2 cellular contexts compared by ENCODE assay signal in the genomic region with DNA sequence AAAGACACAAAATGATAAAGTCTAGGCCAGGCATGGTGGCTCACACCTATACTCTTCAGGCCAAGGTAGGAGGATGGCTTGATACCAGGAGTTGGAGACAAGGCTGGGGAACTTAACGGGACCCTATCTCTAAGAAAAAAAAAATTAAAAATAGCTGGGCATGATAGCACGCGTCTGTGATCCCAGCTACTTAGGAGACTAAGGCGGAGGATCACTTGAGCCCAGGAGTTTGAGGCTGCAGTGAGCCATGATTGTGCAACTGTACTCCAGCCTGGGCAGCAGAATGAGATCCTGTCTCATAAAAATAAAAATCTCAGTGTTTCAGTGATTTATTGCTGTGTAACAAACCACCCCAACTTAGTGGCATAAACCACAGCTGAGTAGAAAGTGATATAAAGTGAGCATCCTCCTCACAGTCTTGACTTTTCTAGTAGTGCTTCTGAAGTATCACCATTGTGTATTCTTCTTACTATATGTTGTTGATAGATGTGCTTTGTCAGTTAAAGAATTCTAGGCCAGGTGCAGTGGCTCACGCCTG.
TF ChIP-seq lines count a peak whose summit lies in the region.

No MANE protein-coding gene starts in this region.

TF ChIP-seq in HEK293T, 16 proteins besides CTCF, POLR2A, EP300 and RAD21 (continued from another document):
- TF ChIP-seq, protein P1, sequence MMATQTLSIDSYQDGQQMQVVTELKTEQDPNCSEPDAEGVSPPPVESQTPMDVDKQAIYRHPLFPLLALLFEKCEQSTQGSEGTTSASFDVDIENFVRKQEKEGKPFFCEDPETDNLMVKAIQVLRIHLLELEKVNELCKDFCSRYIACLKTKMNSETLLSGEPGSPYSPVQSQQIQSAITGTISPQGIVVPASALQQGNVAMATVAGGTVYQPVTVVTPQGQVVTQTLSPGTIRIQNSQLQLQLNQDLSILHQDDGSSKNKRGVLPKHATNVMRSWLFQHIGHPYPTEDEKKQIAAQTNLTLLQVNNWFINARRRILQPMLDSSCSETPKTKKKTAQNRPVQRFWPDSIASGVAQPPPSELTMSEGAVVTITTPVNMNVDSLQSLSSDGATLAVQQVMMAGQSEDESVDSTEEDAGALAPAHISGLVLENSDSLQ (IDR thresholded peaks at IDR 0.05), result peak; percentile 69
- no peak for TF ChIP-seq SP1 (IDR thresholded peaks at IDR 0.05)

TF ChIP-seq in WTC11, 78 proteins besides CTCF, POLR2A, EP300 and RAD21 (continued from another document):
- TF ChIP-seq, protein P2, sequence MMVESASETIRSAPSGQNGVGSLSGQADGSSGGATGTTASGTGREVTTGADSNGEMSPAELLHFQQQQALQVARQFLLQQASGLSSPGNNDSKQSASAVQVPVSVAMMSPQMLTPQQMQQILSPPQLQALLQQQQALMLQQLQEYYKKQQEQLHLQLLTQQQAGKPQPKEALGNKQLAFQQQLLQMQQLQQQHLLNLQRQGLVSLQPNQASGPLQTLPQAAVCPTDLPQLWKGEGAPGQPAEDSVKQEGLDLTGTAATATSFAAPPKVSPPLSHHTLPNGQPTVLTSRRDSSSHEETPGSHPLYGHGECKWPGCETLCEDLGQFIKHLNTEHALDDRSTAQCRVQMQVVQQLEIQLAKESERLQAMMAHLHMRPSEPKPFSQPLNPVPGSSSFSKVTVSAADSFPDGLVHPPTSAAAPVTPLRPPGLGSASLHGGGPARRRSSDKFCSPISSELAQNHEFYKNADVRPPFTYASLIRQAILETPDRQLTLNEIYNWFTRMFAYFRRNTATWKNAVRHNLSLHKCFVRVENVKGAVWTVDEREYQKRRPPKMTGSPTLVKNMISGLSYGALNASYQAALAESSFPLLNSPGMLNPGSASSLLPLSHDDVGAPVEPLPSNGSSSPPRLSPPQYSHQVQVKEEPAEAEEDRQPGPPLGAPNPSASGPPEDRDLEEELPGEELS (CRISPR knock-in tag; IDR thresholded peaks at IDR 0.05), result no peak
